ENCODE assay signal across 22 cellular contexts in genomic region chr17:78821961-78822360, GRCh38. TPM values are rescaled to one million over a fixed set of nuclear protein-coding genes. Genes with fewer than 3 reads are reported as not detected.
DNase-seq lines count a peak whose midpoint lies in the region; ATAC-seq and TF ChIP-seq lines count a peak whose summit lies in the region.
"Had no signal": no experiment of that assay in that cellular context is flagged by ENCODE, and none has a peak within 500 bp of the region (broad histone marks: within the 10 kb centered on the region; RNA-seq: fewer than 3 reads in every experiment).

No MANE protein-coding gene starts in this region.

- H3K4me3 Mint-ChIP-seq in activated naive CD4-positive, alpha-beta T cell treated with anti-CD3 and anti-CD28 coated beads, Interleukin-2, amount 10 ng/mL, durations not matched to agents 7 days and 5 days, result no peak overlapping the region
- no peak overlapping the region for H3K4me3 Mint-ChIP-seq in activated naive CD4-positive, alpha-beta T cell treated with anti-CD3 and anti-CD28 coated beads for 36 hours
- H3K4me3 Mint-ChIP-seq in endothelial cell (ENCODE audit: unreplicated experiment), result peak overlapping the region; percentile 28
- H3K4me3 Mint-ChIP-seq: CD8-positive, alpha-beta T cell; natural killer cell treated with Interleukin-12 subunit alpha and Interleukin-12 subunit beta and Interleukin-15 and Interleukin-18, amount 100 ng/mL, for 72 hours had no signal

- H3K4me1 ChIP-seq in uterus, result no peaks in the 10 kb centered on the region
- H3K4me1 ChIP-seq: foreskin keratinocyte, HAP-1 had no signal

- DNase-seq in activated naive CD4-positive, alpha-beta T cell treated with anti-CD3 and anti-CD28 coated beads, Interleukin-2, amount 10 ng/mL, durations not matched to agents 7 days and 5 days, result peak; percentile 13
- DNase-seq in activated naive CD4-positive, alpha-beta T cell treated with anti-CD3 and anti-CD28 coated beads for 36 hours, result no peak
- DNase-seq in endothelial cell (ENCODE audit: low spot score) (no peak), uterus (no peak), kidney tubule cell (ENCODE audit: low spot score) (no peak), H4 (ENCODE audit: low spot score) (no peak)
- DNase-seq: activated naive CD4-positive, alpha-beta T cell; CD8-positive, alpha-beta T cell; DMS79; foreskin keratinocyte; kidney; mesendoderm; NCI-H1048; NCI-H2107; NCI-H526 treated with DMSO at 0.1 percent for 48 hours had no signal

- TF ChIP-seq POLR2A in uterus (IDR thresholded peaks at IDR 0.05), result no peak

- intact Hi-C loops in activated naive CD4-positive, alpha-beta T cell treated with anti-CD3 and anti-CD28 coated beads for 36 hours (cut with micrococcal nuclease), result no loop called here
- intact Hi-C loops in uterus (cut with DNase I; ENCODE audit: low total_unique reads), result no loop called here

- no peaks in the 10 kb centered on the region for H3K9me3 Mint-ChIP-seq in activated naive CD4-positive, alpha-beta T cell treated with anti-CD3 and anti-CD28 coated beads, Interleukin-2, amount 10 ng/mL, durations not matched to agents 7 days and 5 days
- no peaks in the 10 kb centered on the region for H3K9me3 Mint-ChIP-seq in activated naive CD4-positive, alpha-beta T cell treated with anti-CD3 and anti-CD28 coated beads for 36 hours
- no peaks in the 10 kb centered on the region for H3K9me3 Mint-ChIP-seq in endothelial cell (ENCODE audit: unreplicated experiment)
- H3K9me3 Mint-ChIP-seq: CD8-positive, alpha-beta T cell; natural killer cell treated with Interleukin-12 subunit alpha and Interleukin-12 subunit beta and Interleukin-15 and Interleukin-18, amount 100 ng/mL, for 72 hours had no signal

- H3K27me3 Mint-ChIP-seq in activated naive CD4-positive, alpha-beta T cell treated with anti-CD3 and anti-CD28 coated beads, Interleukin-2, amount 10 ng/mL, durations not matched to agents 7 days and 5 days, result no peaks in the 10 kb centered on the region
- H3K27me3 Mint-ChIP-seq in activated naive CD4-positive, alpha-beta T cell treated with anti-CD3 and anti-CD28 coated beads for 36 hours (ENCODE audit: low read depth), result no peaks in the 10 kb centered on the region
- H3K27me3 Mint-ChIP-seq in endothelial cell (ENCODE audit: unreplicated experiment), result peaks cover 6% of the 10 kb centered on the region
- H3K27me3 Mint-ChIP-seq: natural killer cell treated with Interleukin-12 subunit alpha and Interleukin-12 subunit beta and Interleukin-15 and Interleukin-18, amount 100 ng/mL, for 72 hours; progenitor cell of endocrine pancreas had no signal

- H3K4me3 ChIP-seq in uterus, result no peak overlapping the region
- H3K4me3 ChIP-seq: coronary artery, HAP-1 had no signal

- CTCF ChIA-PET in activated naive CD4-positive, alpha-beta T cell treated with anti-CD3 and anti-CD28 coated beads, Interleukin-2, amount 10 ng/mL, durations not matched to agents 7 days and 5 days (lab: Charles Lee), result interaction anchor here (0.7 kb wide), 1 partner anchor 116 kb away, joined by 3 read pairs; no protein-coding TSS in a partner anchor
- CTCF ChIA-PET in activated naive CD4-positive, alpha-beta T cell treated with anti-CD3 and anti-CD28 coated beads for 36 hours (lab: Charles Lee), result no interaction called here

- no peak for ATAC-seq in HG03045 (IDR thresholded peaks at IDR 0.05; ENCODE audit: unreplicated experiment)
- ATAC-seq: CD8-positive, alpha-beta T cell; foreskin keratinocyte; natural killer cell treated with Interleukin-12 subunit alpha and Interleukin-12 subunit beta and Interleukin-15 and Interleukin-18, amount 100 ng/mL, for 72 hours had no signal

- no peaks in the 10 kb centered on the region for H3K27me3 ChIP-seq in uterus
- H3K27me3 ChIP-seq: foreskin keratinocyte had no signal

- peaks cover 78% of the 10 kb centered on the region for H3K36me3 Mint-ChIP-seq in activated naive CD4-positive, alpha-beta T cell treated with anti-CD3 and anti-CD28 coated beads, Interleukin-2, amount 10 ng/mL, durations not matched to agents 7 days and 5 days
- peaks cover 70% of the 10 kb centered on the region for H3K36me3 Mint-ChIP-seq in activated naive CD4-positive, alpha-beta T cell treated with anti-CD3 and anti-CD28 coated beads for 36 hours (ENCODE audit: low read depth)
- peaks cover 55% of the 10 kb centered on the region for H3K36me3 Mint-ChIP-seq in endothelial cell (ENCODE audit: low read depth, unreplicated experiment)

- H3K27ac ChIP-seq in KOPT-K1 (ENCODE audit: low read depth, low read length, poor library complexity, severe bottlenecking), result peak overlapping the region; percentile 5
- H3K27ac ChIP-seq in uterus, result peak overlapping the region; percentile 47 to 57
- H3K27ac ChIP-seq: coronary artery, foreskin keratinocyte, KMS-11 had no signal

- H3K4me1 Mint-ChIP-seq in activated naive CD4-positive, alpha-beta T cell treated with anti-CD3 and anti-CD28 coated beads, Interleukin-2, amount 10 ng/mL, durations not matched to agents 7 days and 5 days, result peaks cover 71% of the 10 kb centered on the region
- peaks cover 64% of the 10 kb centered on the region for H3K4me1 Mint-ChIP-seq in activated naive CD4-positive, alpha-beta T cell treated with anti-CD3 and anti-CD28 coated beads for 36 hours (ENCODE audit: low read depth)
- peaks cover 52% of the 10 kb centered on the region for H3K4me1 Mint-ChIP-seq in endothelial cell (ENCODE audit: unreplicated experiment)

- H3K27ac Mint-ChIP-seq in activated naive CD4-positive, alpha-beta T cell treated with anti-CD3 and anti-CD28 coated beads, Interleukin-2, amount 10 ng/mL, durations not matched to agents 7 days and 5 days, result peak overlapping the region; percentile 64
- H3K27ac Mint-ChIP-seq in activated naive CD4-positive, alpha-beta T cell treated with anti-CD3 and anti-CD28 coated beads for 36 hours, result no peak overlapping the region
- no peak overlapping the region for H3K27ac Mint-ChIP-seq in endothelial cell (ENCODE audit: unreplicated experiment)
- H3K27ac Mint-ChIP-seq: progenitor cell of endocrine pancreas had no signal

- TF ChIP-seq CTCF in endothelial cell (IDR thresholded peaks at IDR 0.05; ENCODE audit: unreplicated experiment) (no peak), uterus (IDR thresholded peaks at IDR 0.05) (no peak)

- no peaks in the 10 kb centered on the region for H3K9me3 ChIP-seq in KOPT-K1 (ENCODE audit: insufficient read depth, low read length, poor library complexity, severe bottlenecking)
- no peaks in the 10 kb centered on the region for H3K9me3 ChIP-seq in uterus
- H3K9me3 ChIP-seq: HAP-1 had no signal

- peaks cover 93% of the 10 kb centered on the region for H3K36me3 ChIP-seq in KOPT-K1 (ENCODE audit: insufficient read depth, low read length)
- no peaks in the 10 kb centered on the region for H3K36me3 ChIP-seq in uterus

RNA-seq across cellular contexts. Expression of gene USP36, which starts 18.7 kb away (rescaled TPM):
- total RNA-seq in activated naive CD4-positive, alpha-beta T cell treated with anti-CD3 and anti-CD28 coated beads for 36 hours, result 10 to 100 TPM; 65.3 to 68.7 TPM
- 56.7 TPM for total RNA-seq in endothelial cell (ENCODE audit: unreplicated experiment)
- 100 to 1,000 TPM in 1 of 4 donors, 10 to 100 TPM in 2, 1 to 10 TPM in 1; 6.5 to 102 (median 31.9) TPM for total RNA-seq in uterus
- total RNA-seq in H4 (2014; rRNA removed; shearing (Covaris generic)), result 14.3 and 20.4 TPM in 2 replicates

RNA-seq across cellular contexts. Expression of gene CYTH1, which starts 39.9 kb away (rescaled TPM):
- 100 to 1,000 TPM; 145 to 149 TPM for total RNA-seq in activated naive CD4-positive, alpha-beta T cell treated with anti-CD3 and anti-CD28 coated beads for 36 hours
- 73.3 TPM for total RNA-seq in endothelial cell (ENCODE audit: unreplicated experiment)
- 10 to 100 TPM in 3 of 4 donors, 1 to 10 TPM in 1; 6.2 to 56.1 (median 44.3) TPM for total RNA-seq in uterus
- 8.0 and 9.7 TPM in 2 replicates for total RNA-seq in H4 (2014; rRNA removed; shearing (Covaris generic))
